In genomic region chr4:72295966-72296557, GRCh38 we compare ENCODE assay signal across 8 cellular contexts.
DNase-seq lines count a peak whose midpoint lies in the region; ATAC-seq and TF ChIP-seq lines count a peak whose summit lies in the region.

No MANE protein-coding gene starts in this region.

- H3K27me3 ChIP-seq in liver (ENCODE audit: control insufficient read depth in 4 of 4, insufficient read depth in 4 of 4, low read length in 3 of 4), result no peaks in the 10 kb centered on the region

- TF ChIP-seq CTCF in liver (IDR thresholded peaks at IDR 0.05; ENCODE audit: low read depth, low read length, missing input control), result peak; percentile 45

- no peaks in the 10 kb centered on the region for H3K9me3 ChIP-seq in liver (ENCODE audit: control insufficient read depth in 4 of 4, low read length in 3 of 4)

- DNase-seq in SIG-M5 treated with dmso at 0.1 percent for 504 hours (lab: John Stamatoyannopoulos, UW; ENCODE audit: unreplicated experiment) (peak; percentile 47), SIG-M5 (lab: John Stamatoyannopoulos, UW) (no peak), NCI-H510A treated with DMSO at 0.1 percent for 48 hours (lab: John Stamatoyannopoulos, UW) (peak; percentile 85), cerebellum (ENCODE audit: low spot score) (peak; percentile 7)
- DNase-seq in activated effector memory CD4-positive, alpha-beta T cell treated with Interleukin-2 at 50 U/mL for 16 hours, result no peak

- WGBS in liver, result 21% methylated on average over 5 of the region's 5 CpGs

- no peaks in the 10 kb centered on the region for H3K4me1 ChIP-seq in liver (ENCODE audit: control insufficient read depth in 4 of 4, insufficient read depth in 4 of 4, low read length in 3 of 4)

- no peaks in the 10 kb centered on the region for H3K36me3 ChIP-seq in liver (ENCODE audit: control insufficient read depth in 4 of 4, insufficient read depth in 3 of 4, low read depth in 1 of 4, low read length in 3 of 4)

- ATAC-seq in HG02610 (IDR thresholded peaks at IDR 0.05; ENCODE audit: unreplicated experiment) (peak; percentile 60), GM21447 (IDR thresholded peaks at IDR 0.05; ENCODE audit: unreplicated experiment) (no peak)

- no peak overlapping the region for H3K9ac ChIP-seq in liver (ENCODE audit: low read depth in 1 of 2, low read length in 2 of 2)

- no peak overlapping the region for H3K4me3 ChIP-seq in liver (ENCODE audit: low read depth in 1 of 3, low read length in 3 of 3)

- no peak overlapping the region for H3K27ac ChIP-seq in liver (ENCODE audit: low read depth in 1 of 2, low read length in 2 of 2)

- peak; percentile 81 to 84 for TF ChIP-seq RAD21 in liver (IDR thresholded peaks at IDR 0.05)

TF ChIP-seq in liver, 16 proteins besides CTCF, POLR2A, EP300 and RAD21:
- TF ChIP-seq FOXA2 (IDR thresholded peaks at IDR 0.05) (peak; percentile 68), GABPA (IDR thresholded peaks at IDR 0.05 in 1 of 2, conservative IDR thresholded peaks at IDR 0.05 in 1 of 2) (no peak), EGR1 (IDR thresholded peaks at IDR 0.05; ENCODE audit: low read depth in 2 of 2) (no peak), SP1 (IDR thresholded peaks at IDR 0.05) (no peak), HNF4G (IDR thresholded peaks at IDR 0.05) (no peak)

Comparison
In these comparisons a context has a peak if more than half of its experiments do, and no peak if none do; other contexts are left out.
1. DNase-seq: peak in SIG-M5 treated with dmso at 0.1 percent for 504 hours (single experiment), NCI-H510A treated with DMSO at 0.1 percent for 48 hours (single experiment) and cerebellum (single experiment); none in SIG-M5 (single experiment) and activated effector memory CD4-positive, alpha-beta T cell treated with Interleukin-2 at 50 U/mL for 16 hours (single experiment).